Comparison of ENCODE assay signal across 20 cellular contexts in genomic region chr5:179209359-179210150, GRCh38.
DNase-seq lines count a peak whose midpoint lies in the region; FAIRE-seq and TF ChIP-seq lines count a peak whose summit lies in the region.
"Had no signal": no experiment of that assay in that cellular context is flagged by ENCODE, and none has a peak within 500 bp of the region (broad histone marks: within the 10 kb centered on the region; RNA-seq: fewer than 3 reads in every experiment).

No MANE protein-coding gene starts in this region.

- H3K27me3 ChIP-seq in mammary epithelial cell (ENCODE audit: insufficient read depth, low read length), result no peaks in the 10 kb centered on the region
- H3K27me3 ChIP-seq: cardiac muscle cell, ovary had no signal

- POLR2A ChIA-PET in MCF 10A (lab: Yijun Ruan, JAX), result no interaction called here

- H3K4me1 Mint-ChIP-seq in MCF 10A (ENCODE audit: insufficient read depth, unreplicated experiment), result peaks cover 9% of the 10 kb centered on the region

- no peaks in the 10 kb centered on the region for H3K27me3 Mint-ChIP-seq in MCF 10A (ENCODE audit: insufficient read depth, unreplicated experiment)

- no peaks in the 10 kb centered on the region for H3K9me3 Mint-ChIP-seq in MCF 10A (ENCODE audit: unreplicated experiment)

- H3K4me3 ChIP-seq in mammary epithelial cell (replicated peaks in 1 of 3; ENCODE audit: insufficient read depth in 1 of 3, low read depth in 2 of 3, low read length in 3 of 3) (no peak overlapping the region), fibroblast of mammary gland (ENCODE audit: control insufficient read depth, low read depth, low read length) (no peak overlapping the region), skeletal muscle cell (ENCODE audit: low read depth, low read length) (no peak overlapping the region)
- H3K4me3 ChIP-seq: cardiac muscle cell, ovary, thoracic aorta had no signal

- DNase-seq in MCF 10A (ENCODE audit: unreplicated experiment) (peak; percentile 16), mammary epithelial cell (no peak), RKO (ENCODE audit: low spot score) (peak; percentile 12), fibroblast of mammary gland (ENCODE audit: low read depth) (peak; percentile 82), skeletal muscle cell (ENCODE audit: low read depth) (peak; percentile 38), nucleus accumbens (lab: John Stamatoyannopoulos, UW) (no peak), mucosa of gallbladder (ENCODE audit: low spot score) (no peak), frontal cortex (ENCODE audit: low spot score in 2 of 2) (no peak)
- DNase-seq: activated CD4-positive, alpha-beta T cell treated with anti-CD3 and anti-CD28 coated beads, Interleukin-2, amount 50 U/mL, for 48 hours; activated effector memory CD4-positive, alpha-beta T cell treated with anti-CD3 and anti-CD28 coated beads, Interleukin-2, amount 50 U/mL, for 16 hours; Calu3; KBM-7; mesendoderm; NCI-H187 treated with DMSO at 0.1 percent for 48 hours; ovary; SHP77; T-helper 9 cell had no signal

- H3K9me3 ChIP-seq in mammary epithelial cell (replicated peaks; ENCODE audit: insufficient read depth, low read length), result peaks cover 17% of the 10 kb centered on the region
- H3K9me3 ChIP-seq: ovary, thoracic aorta had no signal

- 82% methylated on average over 15 of the region's 20 CpGs for WGBS in mammary epithelial cell (ENCODE audit: low coverage, missing lambda C conversion rate)

- H2AFZ ChIP-seq in mammary epithelial cell (ENCODE audit: low read depth, low read length), result no peak overlapping the region

- H3K9ac ChIP-seq in mammary epithelial cell (ENCODE audit: insufficient read depth, low read length), result no peak overlapping the region

- in situ Hi-C loops in mammary epithelial cell (cut with MboI; ENCODE audit: low sequenced_read_pairs in 2 of 2), result no loop called here

- H3K36me3 Mint-ChIP-seq in MCF 10A (ENCODE audit: insufficient read depth, unreplicated experiment), result peaks cover 6% of the 10 kb centered on the region

- no peaks in the 10 kb centered on the region for H3K79me2 ChIP-seq in mammary epithelial cell (ENCODE audit: insufficient read depth, low read length)

- dilution Hi-C loops in mammary epithelial cell (cut with HindIII; ENCODE audit: low sequenced_read_pairs), result no loop called here

- FAIRE-seq in frontal cortex (lab: Jason Lieb, UNC), result no peak

- H4K20me1 ChIP-seq in mammary epithelial cell (ENCODE audit: insufficient read depth, low read length), result no peaks in the 10 kb centered on the region

- CTCF ChIA-PET in MCF 10A (lab: Yijun Ruan, JAX), result interaction anchor here (0.6 kb wide), 1 partner anchor 1397 kb away, joined by 3 read pairs; no protein-coding TSS in a partner anchor
- CTCF ChIA-PET in mammary epithelial cell (lab: Charles Lee; ENCODE audit: low non-redundant PET), result no interaction called here

- intact Hi-C loops in MCF 10A (cut with micrococcal nuclease) (no loop called here), mammary epithelial cell (cut with micrococcal nuclease) (no loop called here)

- TF ChIP-seq CTCF in MCF 10A (IDR thresholded peaks at IDR 0.05; ENCODE audit: unreplicated experiment) (no peak), mammary epithelial cell (conservative IDR thresholded peaks at IDR 0.05 in 1 of 2, IDR thresholded peaks at IDR 0.05 in 1 of 2; ENCODE audit: extremely low read depth in 1 of 2, insufficient read depth in 1 of 2, low read depth in 1 of 2, low read length in 2 of 2) (no peak), fibroblast of mammary gland (conservative IDR thresholded peaks at IDR 0.05; ENCODE audit: control insufficient read depth, insufficient read depth, low read depth, low read length) (no peak)

- H3K4me2 ChIP-seq in mammary epithelial cell (ENCODE audit: insufficient read depth, low read depth, low read length), result no peak overlapping the region

- BruUV-seq in MCF 10A (replicated peaks; lab: Mats Ljungman, UMichigan), result no TSS peak
- no TSS peak for BruUV-seq in mammary epithelial cell (replicated peaks; lab: Mats Ljungman, UMichigan)

- no peak overlapping the region for H3K4me3 Mint-ChIP-seq in MCF 10A (ENCODE audit: unreplicated experiment)

- H3K4me1 ChIP-seq in mammary epithelial cell (ENCODE audit: insufficient read depth, low read length), result no peaks in the 10 kb centered on the region

- H3K27ac Mint-ChIP-seq in MCF 10A (ENCODE audit: low read depth, unreplicated experiment), result no peak overlapping the region

- no peaks in the 10 kb centered on the region for H3K36me3 ChIP-seq in mammary epithelial cell (ENCODE audit: insufficient read depth, low read length)
- H3K36me3 ChIP-seq: cardiac muscle cell, ovary, thoracic aorta had no signal

- no peak overlapping the region for H3K27ac ChIP-seq in mammary epithelial cell (ENCODE audit: insufficient read depth, low read depth, low read length)
- H3K27ac ChIP-seq: 22Rv1, cardiac muscle cell, ovary, thoracic aorta had no signal

Comparison
In these comparisons a context has a peak if more than half of its experiments do, and no peak if none do; other contexts are left out.
1. DNase-seq: peak in MCF 10A (single experiment), RKO (single experiment), fibroblast of mammary gland (single experiment) and skeletal muscle cell (single experiment); none in mammary epithelial cell (single experiment), nucleus accumbens (0 of 56), mucosa of gallbladder (single experiment) and frontal cortex (0 of 2).